Comparison of ENCODE assay signal across 36 cellular contexts in genomic region chr2:36741188-36741587, GRCh38. TPM values are rescaled to one million over a fixed set of nuclear protein-coding genes. Genes with fewer than 3 reads are reported as not detected.
"Had no signal": no experiment of that assay in that cellular context is flagged by ENCODE, and none has a peak within 500 bp of the region (broad histone marks: within the 10 kb centered on the region; RNA-seq: fewer than 3 reads in every experiment).

No MANE protein-coding gene starts in this region.

- H3K27me3 ChIP-seq: SJCRH30 had no signal

- H3K27ac ChIP-seq: SJCRH30, SK-N-MC had no signal

- H3K36me3 Mint-ChIP-seq: activated naive CD8-positive, alpha-beta T cell; brain; T-cell had no signal

- DNase-seq: activated CD4-positive, alpha-beta T cell treated with anti-CD3 and anti-CD28 coated beads for 36 hours; activated CD4-positive, alpha-beta T cell treated with anti-CD3 and anti-CD28 coated beads, Interleukin-2, amount 10 ng/mL, durations not matched to agents 7 days and 5 days; activated CD4-positive, alpha-beta T cell treated with anti-CD3 and anti-CD28 coated beads, Interleukin-2, amount 50 U/mL, for 48 hours; activated CD8-positive, alpha-beta memory T cell treated with anti-CD3 and anti-CD28 coated beads, Interleukin-2, amount 50 U/mL, for 4 hours; activated gamma-delta T cell treated with Interleukin-2 at 50 U/mL for 16 hours; activated naive CD4-positive, alpha-beta T cell treated with anti-CD3 and anti-CD28 coated beads for 36 hours; activated naive CD8-positive, alpha-beta T cell treated with anti-CD3 and anti-CD28 coated beads, Interleukin-2, amount 50 U/mL, for 24 hours; activated T-cell treated with anti-CD3 and anti-CD28 coated beads for 4 hours; activated T-cell treated with anti-CD3 and anti-CD28 coated beads, Interleukin-2, amount 50 U/mL, for 4 hours; anterior cingulate cortex; caudate nucleus; cerebellar nuclear complex; Kasumi-1; KG1; NCI-H1048; NCI-H1105 treated with DMSO at 0.1 percent for 48 hours; NCI-H1436; NCI-H1694; NCI-H1930; NCI-H2081 treated with DMSO at 0.1 percent for 48 hours; NCI-H226; NCI-H446 treated with DMSO at 0.1 percent for 48 hours; NCI-H524; NCI-H69; NCI-H82; OCI-M1; SHP77; SJCRH30; T-cell; T-helper 2 cell; T-helper 9 cell had no signal

- H3K4me1 Mint-ChIP-seq: brain had no signal

- H3K4me1 ChIP-seq: SJCRH30 had no signal

- H3K27me3 Mint-ChIP-seq: brain had no signal

- H3K4me3 ChIP-seq: SJCRH30, SK-N-MC had no signal

- H3K27ac Mint-ChIP-seq: activated CD4-positive, alpha-beta T cell treated with anti-CD3 and anti-CD28 coated beads for 36 hours; activated CD4-positive, alpha-beta T cell treated with anti-CD3 and anti-CD28 coated beads, Interleukin-2, amount 10 ng/mL, durations not matched to agents 7 days and 5 days; activated naive CD4-positive, alpha-beta T cell treated with anti-CD3 and anti-CD28 coated beads for 36 hours; activated naive CD8-positive, alpha-beta T cell; activated naive CD8-positive, alpha-beta T cell treated with anti-CD3 and anti-CD28 coated beads, Interleukin-2, amount 50 U/mL, for 24 hours; activated T-helper 1 cell treated with anti-CD3 and anti-CD28 coated beads, Interleukin-12 subunit alpha, Interleukin-12 subunit beta, Interleukin-2, Interleukin-4 antibody, amounts not matched to agents 30 ng/mL and 10 ng/mL and 1 ng/mL, durations not matched to agents 14 hours and 24 hours and 36 hours; brain; T-cell had no signal

- H3K9me3 Mint-ChIP-seq: activated naive CD8-positive, alpha-beta T cell treated with anti-CD3 and anti-CD28 coated beads, Interleukin-2, amount 50 U/mL, for 24 hours; activated T-helper 1 cell treated with anti-CD3 and anti-CD28 coated beads, Interleukin-12 subunit alpha, Interleukin-12 subunit beta, Interleukin-2, Interleukin-4 antibody, amounts not matched to agents 30 ng/mL and 10 ng/mL and 1 ng/mL, durations not matched to agents 14 hours and 24 hours and 36 hours had no signal

- H3K36me3 ChIP-seq: SJCRH30 had no signal

- H3K4me3 Mint-ChIP-seq: activated CD4-positive, alpha-beta T cell treated with anti-CD3 and anti-CD28 coated beads for 36 hours; activated CD4-positive, alpha-beta T cell treated with anti-CD3 and anti-CD28 coated beads, Interleukin-2, amount 10 ng/mL, durations not matched to agents 7 days and 5 days; activated naive CD4-positive, alpha-beta T cell treated with anti-CD3 and anti-CD28 coated beads for 36 hours; activated naive CD8-positive, alpha-beta T cell; activated naive CD8-positive, alpha-beta T cell treated with anti-CD3 and anti-CD28 coated beads, Interleukin-2, amount 50 U/mL, for 24 hours; activated T-cell treated with anti-CD3 and anti-CD28 coated beads, Interleukin-2, amount 50 U/mL, for 4 hours; activated T-helper 1 cell treated with anti-CD3 and anti-CD28 coated beads, Interleukin-12 subunit alpha, Interleukin-12 subunit beta, Interleukin-2, Interleukin-4 antibody, amounts not matched to agents 30 ng/mL and 10 ng/mL and 1 ng/mL, durations not matched to agents 14 hours and 24 hours and 36 hours; brain; T-cell had no signal

RNA-seq across cellular contexts. Expression of gene VIT, which starts 44.7 kb away (rescaled TPM):
- total RNA-seq: activated CD4-positive, alpha-beta T cell treated with anti-CD3 and anti-CD28 coated beads for 36 hours; activated CD4-positive, alpha-beta T cell treated with anti-CD3 and anti-CD28 coated beads, Interleukin-2, amount 10 ng/mL, durations not matched to agents 7 days and 5 days; activated naive CD4-positive, alpha-beta T cell treated with anti-CD3 and anti-CD28 coated beads for 36 hours; activated T-cell treated with anti-CD3 and anti-CD28 coated beads, Interleukin-2, amount 50 U/mL, for 4 hours; activated T-helper 1 cell treated with anti-CD3 and anti-CD28 coated beads, Interleukin-12 subunit alpha, Interleukin-12 subunit beta, Interleukin-2, Interleukin-4 antibody, amounts not matched to agents 30 ng/mL and 10 ng/mL and 1 ng/mL, durations not matched to agents 14 hours and 24 hours and 36 hours; bronchial epithelial cell had no signal
